In the genomic region with DNA sequence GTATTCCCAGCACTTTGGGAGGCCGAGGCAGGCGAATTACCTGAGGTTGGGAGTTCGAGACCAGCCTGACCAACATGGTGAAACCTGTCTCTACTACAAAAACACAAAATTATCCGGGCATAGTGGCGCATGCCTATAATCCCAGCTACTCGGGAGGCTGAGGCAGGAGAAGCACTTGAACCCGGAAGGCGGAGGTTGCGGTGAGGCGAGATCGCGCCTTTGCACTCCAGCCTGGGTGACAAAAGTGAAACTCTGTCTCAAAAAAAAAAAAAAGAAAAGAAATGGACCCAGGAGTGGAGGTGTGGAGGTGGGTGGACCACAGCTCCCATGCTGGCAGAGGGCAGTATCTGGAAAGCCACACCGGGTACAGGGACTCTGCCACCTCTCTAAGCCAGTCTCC, we compare ENCODE assay signal across 1 cellular context. TPM values are rescaled to one million over a fixed set of nuclear protein-coding genes. Genes with fewer than 3 reads are reported as not detected.
"Had no signal": no experiment of that assay in that cellular context is flagged by ENCODE, and none has a peak within 500 bp of the region (broad histone marks: within the 10 kb centered on the region; RNA-seq: fewer than 3 reads in every experiment).

No MANE protein-coding gene starts in this region.

RNA-seq across cellular contexts. Expression of gene FBLN1, which starts 7.1 kb away (rescaled TPM):
- total RNA-seq: naive thymus-derived CD8-positive, alpha-beta T cell had no signal
- polyA plus RNA-seq: naive thymus-derived CD8-positive, alpha-beta T cell had no signal
